Comparison of ENCODE assay signal across 1 cellular context in the genomic region with DNA sequence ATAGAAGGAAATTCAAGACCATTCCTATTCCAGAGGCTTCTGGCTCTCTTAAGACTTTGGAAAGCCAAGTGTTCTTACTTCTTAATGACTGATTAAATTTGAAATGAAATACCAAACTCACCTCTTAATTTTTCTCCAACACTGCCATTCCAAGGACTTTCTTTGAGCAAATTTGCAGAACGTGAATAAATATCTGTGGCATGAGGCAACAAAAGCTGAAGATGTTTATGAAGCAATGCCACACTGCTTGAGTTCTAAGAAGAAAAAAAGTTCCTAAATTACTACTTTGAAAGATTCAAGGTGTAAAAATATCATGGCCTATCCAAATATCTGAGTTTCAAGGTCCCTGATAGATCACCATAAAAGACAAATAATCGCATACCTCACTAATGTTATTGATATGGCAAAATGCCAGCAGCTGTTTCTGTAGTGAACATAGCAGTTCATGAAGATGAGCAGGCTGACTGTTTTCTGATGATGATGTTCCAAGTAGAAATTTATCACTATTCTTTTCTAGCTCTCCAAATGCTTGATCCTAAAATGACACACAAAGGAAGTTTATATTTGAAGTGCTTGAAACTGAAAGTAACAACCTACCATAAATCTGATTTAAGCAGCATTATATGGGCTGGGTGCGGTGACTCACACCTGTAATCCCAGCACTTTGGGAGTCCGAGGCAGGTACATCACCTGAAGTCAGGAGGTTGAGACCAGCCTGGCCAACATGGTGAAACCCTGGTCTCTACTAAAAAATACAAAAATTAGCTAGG.
TF ChIP-seq lines count a peak whose summit lies in the region.

No MANE protein-coding gene starts in this region.

TF ChIP-seq in endothelial cell of umbilical vein, 7 proteins besides CTCF, POLR2A, EP300 and RAD21:
- TF ChIP-seq FOS (IDR thresholded peaks at IDR 0.05; ENCODE audit: borderline replicate concordance, insufficient read depth, low read length) (no peak), GATA2 (IDR thresholded peaks at IDR 0.05; ENCODE audit: insufficient read depth, insufficient read length, low read depth, low read length) (no peak), MYC (IDR thresholded peaks at IDR 0.05; ENCODE audit: low read depth, low read length) (no peak), EZH2 (IDR thresholded peaks at IDR 0.05; ENCODE audit: borderline replicate concordance, low read depth, low read length, severe bottlenecking) (no peak), POLR2AphosphoS5 (IDR thresholded peaks at IDR 0.05; ENCODE audit: insufficient read depth, low read depth, low read length) (no peak), JUN (IDR thresholded peaks at IDR 0.05; ENCODE audit: borderline replicate concordance, insufficient read depth, insufficient read length, low read depth) (no peak)
- TF ChIP-seq, protein P1, sequence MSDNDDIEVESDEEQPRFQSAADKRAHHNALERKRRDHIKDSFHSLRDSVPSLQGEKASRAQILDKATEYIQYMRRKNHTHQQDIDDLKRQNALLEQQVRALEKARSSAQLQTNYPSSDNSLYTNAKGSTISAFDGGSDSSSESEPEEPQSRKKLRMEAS (IDR thresholded peaks at IDR 0.05; ENCODE audit: insufficient read depth, insufficient read length), result no peak
